In genomic region chr13:20772401-20773131, GRCh38 we compare ENCODE assay signal across 8 cellular contexts. TPM values are rescaled to one million over a fixed set of nuclear protein-coding genes. Genes with fewer than 3 reads are reported as not detected.
DNase-seq lines count a peak whose midpoint lies in the region; ATAC-seq and TF ChIP-seq lines count a peak whose summit lies in the region.

No MANE protein-coding gene starts in this region.

- H3K79me2 ChIP-seq in DND-41 (ENCODE audit: insufficient read depth, low read length): peaks cover 31% of the 10 kb centered on the region

- H3K9ac ChIP-seq in DND-41 (ENCODE audit: low read depth, low read length): peak overlapping the region; percentile 97

- no peaks in the 10 kb centered on the region for H3K27me3 ChIP-seq in DND-41 (ENCODE audit: insufficient read depth, low read length, poor library complexity)
- H3K27me3 ChIP-seq in neuron (ENCODE audit: insufficient read depth, low read length): no peaks in the 10 kb centered on the region

- ATAC-seq in DND-41 (ENCODE audit: insufficient read depth, low read depth) (no peak), omental fat pad (ENCODE audit: low FRiP score) (no peak), HG03139 (IDR thresholded peaks at IDR 0.05; ENCODE audit: unreplicated experiment) (no peak)

- H3K4me3 ChIP-seq in DND-41 (ENCODE audit: low read depth in 1 of 2, low read length in 2 of 2): peak overlapping the region; percentile 83 to 94; a peak in 3 of 4 replicates
- peak overlapping the region; percentile 84 for H3K4me3 ChIP-seq in coronary artery
- H3K4me3 ChIP-seq in neuron (ENCODE audit: low read length): peak overlapping the region; percentile 93

- peak overlapping the region; percentile 79 for H3K4me2 ChIP-seq in DND-41 (ENCODE audit: insufficient read depth, low read length)

- H3K27ac ChIP-seq in DND-41 (ENCODE audit: low read length) (peak overlapping the region; percentile 100), coronary artery (peak overlapping the region; percentile 84 to 93)

- peaks cover 8% of the 10 kb centered on the region for H3K9me3 ChIP-seq in DND-41 (ENCODE audit: insufficient read depth, low read length, severe bottlenecking)
- H3K9me3 ChIP-seq in neuron (ENCODE audit: low read length): peaks cover 2% of the 10 kb centered on the region

- H2AFZ ChIP-seq in DND-41 (ENCODE audit: low read depth, low read length): peak overlapping the region; percentile 98
- peak overlapping the region; percentile 80 for H2AFZ ChIP-seq in neuron (ENCODE audit: low read depth, low read length)

- DNase-seq in DND-41: no peak
- DNase-seq in NCI-H82 treated with DMSO at 0.1 percent for 48 hours (lab: John Stamatoyannopoulos, UW; ENCODE audit: unreplicated experiment): peak; percentile 19
- DNase-seq in coronary artery (ENCODE audit: low spot score): no peak
- DNase-seq in NCI-H2081 treated with DMSO at 0.1 percent for 48 hours (lab: John Stamatoyannopoulos, UW): no peak
- no peak for DNase-seq in stimulated activated CD4-positive, alpha-beta T cell treated with anti-CD3 and anti-CD28 coated beads, Interleukin-4, amount 100 ng/mL, for 24 hours
- no peak for DNase-seq in omental fat pad (ENCODE audit: low spot score)

- TF ChIP-seq CTCF in DND-41 (IDR thresholded peaks at IDR 0.05; ENCODE audit: borderline replicate concordance, extremely low read depth, low read length, poor library complexity, severe bottlenecking) (no peak), coronary artery (IDR thresholded peaks at IDR 0.05) (no peak), omental fat pad (IDR thresholded peaks at IDR 0.05) (no peak)

- no peaks in the 10 kb centered on the region for H4K20me1 ChIP-seq in DND-41 (ENCODE audit: insufficient read depth, low read length)

- H3K4me1 ChIP-seq in DND-41 (ENCODE audit: insufficient read depth, low read length) (peaks cover 26% of the 10 kb centered on the region), neuron (ENCODE audit: insufficient read depth, low read length) (no peaks in the 10 kb centered on the region)

- H3K36me3 ChIP-seq in DND-41 (ENCODE audit: insufficient read depth, low read length): peaks cover 19% of the 10 kb centered on the region
- peaks cover 5% of the 10 kb centered on the region for H3K36me3 ChIP-seq in neuron (ENCODE audit: insufficient read depth, low read length)

RNA-seq across cellular contexts. Expression of gene EEF1AKMT1, which starts 1.2 kb away (rescaled TPM):
- 10 to 100 TPM in 3 of 4 donors, 1 to 10 TPM in 1; 7.4 to 20.0 (median 13.4) TPM for total RNA-seq in omental fat pad
